ENCODE assay signal across 13 cellular contexts in the genomic region with DNA sequence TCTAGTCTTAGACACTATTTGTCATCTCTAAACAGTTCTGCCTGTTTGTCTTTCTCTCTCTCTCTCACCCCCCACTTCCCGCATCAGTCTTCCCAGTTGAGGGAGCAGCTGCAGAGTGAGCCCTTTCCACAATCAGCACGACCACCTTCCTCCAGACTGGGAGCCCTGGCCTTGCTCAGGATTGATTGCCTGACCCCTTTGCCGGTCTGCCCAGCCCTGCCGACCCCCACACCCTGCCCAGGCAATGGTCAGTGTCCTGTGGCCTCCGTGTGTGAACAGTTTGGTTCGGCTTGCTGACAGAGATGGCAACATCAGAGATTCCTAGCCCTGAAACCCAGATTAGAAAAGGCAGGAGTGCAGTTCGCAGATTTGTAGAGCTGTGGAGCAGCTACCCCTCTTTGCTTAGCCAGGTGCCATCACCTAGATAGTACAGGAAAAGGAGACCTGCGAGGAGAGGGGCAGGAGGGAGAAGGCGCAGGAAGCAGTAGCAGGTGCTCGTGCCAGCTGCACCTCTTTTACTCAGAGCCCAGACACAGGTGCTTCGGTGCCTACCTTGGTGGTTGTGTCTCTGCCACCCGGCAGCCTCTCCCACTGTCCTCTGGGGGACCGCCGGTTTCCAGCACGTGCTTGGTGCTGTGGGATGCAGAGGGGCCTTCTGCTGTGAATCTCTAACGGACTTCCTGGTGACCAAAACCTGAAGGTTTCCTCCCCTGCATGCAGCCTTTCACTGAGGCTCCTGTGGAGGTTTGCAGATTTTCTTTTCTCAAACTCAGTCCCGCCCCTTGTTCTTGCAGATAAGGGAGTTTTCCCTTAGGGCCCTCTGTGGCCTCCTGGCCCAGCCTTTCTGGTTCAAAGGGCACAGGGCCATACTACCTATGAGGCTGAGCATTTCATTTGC.
A peak's percentile ranks its signal among the peaks of the same experiment; 100 is the strongest.
DNase-seq lines count a peak whose midpoint lies in the region; ATAC-seq and TF ChIP-seq lines count a peak whose summit lies in the region.
"Had no signal": no experiment of that assay in that cellular context is flagged by ENCODE, and none has a peak within 500 bp of the region (broad histone marks: within the 10 kb centered on the region; RNA-seq: fewer than 3 reads in every experiment).

No MANE protein-coding gene starts in this region.

- CTCF ChIA-PET in SK-N-SH (lab: Yijun Ruan, JAX), result interaction anchor here (3.5 kb wide), 1 partner anchor 116 kb away, joined by 14 read pairs; no protein-coding TSS in a partner anchor

- H3K9me3 ChIP-seq in body of pancreas (no peaks in the 10 kb centered on the region), SK-N-SH (no peaks in the 10 kb centered on the region)

- no peaks in the 10 kb centered on the region for H3K36me3 ChIP-seq in body of pancreas (replicated peaks in 1 of 2; ENCODE audit: insufficient read depth in 1 of 2, low read depth in 2 of 2)
- no peaks in the 10 kb centered on the region for H3K36me3 ChIP-seq in SK-N-SH (replicated peaks in 1 of 2; ENCODE audit: control insufficient read depth in 1 of 2, insufficient read depth in 2 of 2, low read length in 1 of 2)

- H3K4me1 Mint-ChIP-seq in natural killer cell treated with Interleukin-12 subunit alpha and Interleukin-12 subunit beta and Interleukin-15 and Interleukin-18, amount 100 ng/mL, for 72 hours (ENCODE audit: low read depth in 2 of 2), result peaks cover 39 to 67% of the 10 kb centered on the region in 2 donors

- no peak for TF ChIP-seq EP300 in SK-N-SH (IDR thresholded peaks at IDR 0.05; ENCODE audit: borderline replicate concordance in 1 of 2, low read depth in 1 of 2, low read length in 1 of 2)

- no peak overlapping the region for H2AFZ ChIP-seq in SK-N-SH (ENCODE audit: low read depth)

- no peak for TF ChIP-seq RAD21 in SK-N-SH (IDR thresholded peaks at IDR 0.05; ENCODE audit: low read length)

- peaks cover 23% of the 10 kb centered on the region for H3K4me1 ChIP-seq in body of pancreas
- peaks cover 0 to 5% of the 10 kb centered on the region in 2 experiments; a peak in 1 of 4 replicates for H3K4me1 ChIP-seq in SK-N-SH (ENCODE audit: control insufficient read depth in 1 of 2, insufficient read depth in 2 of 2, low read depth in 1 of 2, low read length in 1 of 2)
- H3K4me1 ChIP-seq: foreskin keratinocyte had no signal

- no peaks in the 10 kb centered on the region for H3K36me3 Mint-ChIP-seq in natural killer cell treated with Interleukin-12 subunit alpha and Interleukin-12 subunit beta and Interleukin-15 and Interleukin-18, amount 100 ng/mL, for 72 hours

- H3K9ac ChIP-seq in SK-N-SH, result no peak overlapping the region

- intact Hi-C loops in body of pancreas (cut with DNase I), result no loop called here

- TF ChIP-seq POLR2A in body of pancreas (IDR thresholded peaks at IDR 0.05), result no peak

- no peaks in the 10 kb centered on the region for H3F3A ChIP-seq in SK-N-SH (replicated peaks; ENCODE audit: insufficient read depth)

- H3K9me3 Mint-ChIP-seq in natural killer cell treated with Interleukin-12 subunit alpha and Interleukin-12 subunit beta and Interleukin-15 and Interleukin-18, amount 100 ng/mL, for 72 hours, result no peaks in the 10 kb centered on the region

- no peak overlapping the region for H3K4me3 ChIP-seq in body of pancreas
- H3K4me3 ChIP-seq in SK-N-SH (ENCODE audit: low read depth in 2 of 2, low read length in 1 of 2), result no peak overlapping the region

- peak overlapping the region; percentile 92 for H3K4me3 Mint-ChIP-seq in natural killer cell treated with Interleukin-12 subunit alpha and Interleukin-12 subunit beta and Interleukin-15 and Interleukin-18, amount 100 ng/mL, for 72 hours

- DNase-seq in COLO668 (lab: John Stamatoyannopoulos, UW; ENCODE audit: unreplicated experiment), result peak; percentile 42
- DNase-seq in NCI-H2171 treated with DMSO at 0.1 percent for 48 hours (lab: John Stamatoyannopoulos, UW), result peak; percentile 45
- DNase-seq in body of pancreas, result peak in 2 of 4 donors; percentile 17 to 46
- DNase-seq in natural killer cell treated with Interleukin-12 subunit alpha and Interleukin-12 subunit beta and Interleukin-15 and Interleukin-18, amount 100 ng/mL, for 72 hours (ENCODE audit: low spot score), result no peak
- DNase-seq in OCI-M2 (lab: John Stamatoyannopoulos, UW; ENCODE audit: unreplicated experiment), result no peak
- DNase-seq in DMS 273 (lab: John Stamatoyannopoulos, UW; ENCODE audit: unreplicated experiment), result no peak
- DNase-seq in SK-N-SH, result no peak
- DNase-seq in NCI-H1105 (lab: John Stamatoyannopoulos, UW), result no peak
- DNase-seq: DMS153; foreskin keratinocyte; left ventricle myocardium superior; NCI-H446; stimulated activated CD8-positive, alpha-beta memory T cell treated with anti-CD3 and anti-CD28 coated beads, Interleukin-4, amount 100 ng/mL, for 48 hours had no signal

- no peaks in the 10 kb centered on the region for H3K9me2 ChIP-seq in SK-N-SH

- peak overlapping the region in 1 of 2 donors; percentile 76 for H3K27ac Mint-ChIP-seq in natural killer cell treated with Interleukin-12 subunit alpha and Interleukin-12 subunit beta and Interleukin-15 and Interleukin-18, amount 100 ng/mL, for 72 hours

- WGBS in body of pancreas, 2 donors, result 39 to 59% methylated on average over 16 to 17 of the region's 17 CpGs
- whole genome bisulfite sequencing in SK-N-SH (ENCODE audit: low lambda C conversion rate), result 54% methylated on average over 16 of the region's 17 CpGs

- TF ChIP-seq CTCF in body of pancreas (IDR thresholded peaks at IDR 0.05) (no peak), SK-N-SH (IDR thresholded peaks at IDR 0.05) (no peak)

- H3K27ac ChIP-seq in body of pancreas, result no peak overlapping the region
- no peak overlapping the region for H3K27ac ChIP-seq in SK-N-SH (ENCODE audit: low read depth in 2 of 2, low read length in 1 of 2)
- H3K27ac ChIP-seq: foreskin keratinocyte had no signal

- H4K20me1 ChIP-seq in SK-N-SH (ENCODE audit: insufficient read depth), result no peaks in the 10 kb centered on the region

- POLR2A ChIA-PET in SK-N-SH (lab: Yijun Ruan, JAX), result no interaction called here

- H3K27me3 Mint-ChIP-seq in natural killer cell treated with Interleukin-12 subunit alpha and Interleukin-12 subunit beta and Interleukin-15 and Interleukin-18, amount 100 ng/mL, for 72 hours, result no peaks in the 10 kb centered on the region

- ATAC-seq in body of pancreas, result peak; percentile 48
- ATAC-seq in natural killer cell treated with Interleukin-12 subunit alpha and Interleukin-12 subunit beta and Interleukin-15 and Interleukin-18, amount 100 ng/mL, for 72 hours, result peak in 1 of 2 donors; percentile 14
- ATAC-seq: foreskin keratinocyte, left ventricle myocardium superior had no signal

- no peak overlapping the region for H3K4me2 ChIP-seq in SK-N-SH

- H3K79me2 ChIP-seq in SK-N-SH (ENCODE audit: insufficient read depth), result no peaks in the 10 kb centered on the region

- H3K27me3 ChIP-seq in body of pancreas (no peaks in the 10 kb centered on the region), SK-N-SH (ENCODE audit: insufficient read depth) (no peaks in the 10 kb centered on the region; the same call in 1 of the 2 replicates)

TF ChIP-seq in SK-N-SH, 30 proteins besides CTCF, POLR2A, EP300 and RAD21 (continues in another document):
- TF ChIP-seq SMC3 (IDR thresholded peaks at IDR 0.05; ENCODE audit: low read depth, low read length) (no peak), TCF12 (IDR thresholded peaks at IDR 0.05) (no peak), JUND (IDR thresholded peaks at IDR 0.05) (no peak), FOXJ3 (CRISPR knock-in tag; IDR thresholded peaks at IDR 0.05) (no peak), SIN3A (IDR thresholded peaks at IDR 0.05; ENCODE audit: borderline replicate concordance, low read depth, low read length) (no peak), EZH2phosphoT487 (IDR thresholded peaks at IDR 0.05; ENCODE audit: borderline replicate concordance, low read depth) (no peak), FOXM1 (IDR thresholded peaks at IDR 0.05; ENCODE audit: low read depth) (no peak), GATA2 (CRISPR knock-in tag; IDR thresholded peaks at IDR 0.05) (no peak), CHD2 (IDR thresholded peaks at IDR 0.05; ENCODE audit: low read length, partially characterized antibody) (no peak), MEF2A (IDR thresholded peaks at IDR 0.05; ENCODE audit: borderline replicate concordance, low read depth) (no peak), FOSL2 (IDR thresholded peaks at IDR 0.05; ENCODE audit: borderline replicate concordance, low read depth) (no peak)
- TF ChIP-seq, protein P1, sequence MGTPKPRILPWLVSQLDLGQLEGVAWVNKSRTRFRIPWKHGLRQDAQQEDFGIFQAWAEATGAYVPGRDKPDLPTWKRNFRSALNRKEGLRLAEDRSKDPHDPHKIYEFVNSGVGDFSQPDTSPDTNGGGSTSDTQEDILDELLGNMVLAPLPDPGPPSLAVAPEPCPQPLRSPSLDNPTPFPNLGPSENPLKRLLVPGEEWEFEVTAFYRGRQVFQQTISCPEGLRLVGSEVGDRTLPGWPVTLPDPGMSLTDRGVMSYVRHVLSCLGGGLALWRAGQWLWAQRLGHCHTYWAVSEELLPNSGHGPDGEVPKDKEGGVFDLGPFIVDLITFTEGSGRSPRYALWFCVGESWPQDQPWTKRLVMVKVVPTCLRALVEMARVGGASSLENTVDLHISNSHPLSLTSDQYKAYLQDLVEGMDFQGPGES (IDR thresholded peaks at IDR 0.05; ENCODE audit: low read depth, low read length), result no peak
- TF ChIP-seq, protein P2, sequence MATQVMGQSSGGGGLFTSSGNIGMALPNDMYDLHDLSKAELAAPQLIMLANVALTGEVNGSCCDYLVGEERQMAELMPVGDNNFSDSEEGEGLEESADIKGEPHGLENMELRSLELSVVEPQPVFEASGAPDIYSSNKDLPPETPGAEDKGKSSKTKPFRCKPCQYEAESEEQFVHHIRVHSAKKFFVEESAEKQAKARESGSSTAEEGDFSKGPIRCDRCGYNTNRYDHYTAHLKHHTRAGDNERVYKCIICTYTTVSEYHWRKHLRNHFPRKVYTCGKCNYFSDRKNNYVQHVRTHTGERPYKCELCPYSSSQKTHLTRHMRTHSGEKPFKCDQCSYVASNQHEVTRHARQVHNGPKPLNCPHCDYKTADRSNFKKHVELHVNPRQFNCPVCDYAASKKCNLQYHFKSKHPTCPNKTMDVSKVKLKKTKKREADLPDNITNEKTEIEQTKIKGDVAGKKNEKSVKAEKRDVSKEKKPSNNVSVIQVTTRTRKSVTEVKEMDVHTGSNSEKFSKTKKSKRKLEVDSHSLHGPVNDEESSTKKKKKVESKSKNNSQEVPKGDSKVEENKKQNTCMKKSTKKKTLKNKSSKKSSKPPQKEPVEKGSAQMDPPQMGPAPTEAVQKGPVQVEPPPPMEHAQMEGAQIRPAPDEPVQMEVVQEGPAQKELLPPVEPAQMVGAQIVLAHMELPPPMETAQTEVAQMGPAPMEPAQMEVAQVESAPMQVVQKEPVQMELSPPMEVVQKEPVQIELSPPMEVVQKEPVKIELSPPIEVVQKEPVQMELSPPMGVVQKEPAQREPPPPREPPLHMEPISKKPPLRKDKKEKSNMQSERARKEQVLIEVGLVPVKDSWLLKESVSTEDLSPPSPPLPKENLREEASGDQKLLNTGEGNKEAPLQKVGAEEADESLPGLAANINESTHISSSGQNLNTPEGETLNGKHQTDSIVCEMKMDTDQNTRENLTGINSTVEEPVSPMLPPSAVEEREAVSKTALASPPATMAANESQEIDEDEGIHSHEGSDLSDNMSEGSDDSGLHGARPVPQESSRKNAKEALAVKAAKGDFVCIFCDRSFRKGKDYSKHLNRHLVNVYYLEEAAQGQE (IDR thresholded peaks at IDR 0.05; ENCODE audit: low read depth, low read length), result no peak

Comparison
In these comparisons a context has a peak if more than half of its experiments do, and no peak if none do; other contexts are left out.
1. DNase-seq: peak in COLO668 (single experiment) and NCI-H2171 treated with DMSO at 0.1 percent for 48 hours (single experiment); none in natural killer cell treated with Interleukin-12 subunit alpha and Interleukin-12 subunit beta and Interleukin-15 and Interleukin-18, amount 100 ng/mL, for 72 hours (single experiment), OCI-M2 (single experiment), DMS 273 (single experiment), SK-N-SH (single experiment) and NCI-H1105 (single experiment).